In the genomic region with DNA sequence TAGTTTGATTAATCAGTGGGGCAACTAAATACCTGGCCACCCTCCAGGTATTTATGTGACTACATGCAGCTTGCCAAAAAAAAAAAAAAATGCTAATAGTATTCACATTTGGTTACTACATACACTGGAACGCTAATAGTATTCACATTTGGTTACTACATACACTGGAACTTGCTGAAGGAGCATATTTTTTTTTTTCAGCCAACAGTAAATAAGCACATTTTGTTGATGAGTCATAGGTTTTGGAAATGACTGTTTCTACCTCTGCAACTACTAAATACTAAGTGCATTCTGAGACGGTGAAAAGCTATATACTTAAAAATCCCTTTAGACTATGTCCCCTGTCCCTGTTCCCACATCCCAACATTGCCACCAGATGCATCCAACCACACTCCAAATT, we compare ENCODE assay signal across 21 cellular contexts.
DNase-seq lines count a peak whose midpoint lies in the region; ATAC-seq and TF ChIP-seq lines count a peak whose summit lies in the region.
"Had no signal": no experiment of that assay in that cellular context is flagged by ENCODE, and none has a peak within 500 bp of the region (broad histone marks: within the 10 kb centered on the region; RNA-seq: fewer than 3 reads in every experiment).

No MANE protein-coding gene starts in this region.

- H3K27me3 ChIP-seq in AG04450 (ENCODE audit: control insufficient read depth, insufficient read depth, low read length) (no peaks in the 10 kb centered on the region), Karpas-422 (ENCODE audit: low read length) (no peaks in the 10 kb centered on the region), lower lobe of right lung (ENCODE audit: low read depth) (no peaks in the 10 kb centered on the region)
- H3K27me3 ChIP-seq: right atrium auricular region had no signal

- H3K9me3 ChIP-seq in AG04450 (ENCODE audit: control insufficient read depth, insufficient read depth, low read length), result no peaks in the 10 kb centered on the region
- peaks cover 10% of the 10 kb centered on the region; the same call in 1 of the 2 replicates for H3K9me3 ChIP-seq in Karpas-422 (ENCODE audit: low read length)
- H3K9me3 ChIP-seq in lower lobe of right lung, result no peaks in the 10 kb centered on the region
- H3K9me3 ChIP-seq: HAP-1 had no signal

- TF ChIP-seq CTCF in AG04450 (IDR thresholded peaks at IDR 0.05; ENCODE audit: low read depth, low read length) (no peak), fibroblast of mammary gland (conservative IDR thresholded peaks at IDR 0.05; ENCODE audit: control insufficient read depth, insufficient read depth, low read depth, low read length) (no peak), lower lobe of right lung (IDR thresholded peaks at IDR 0.05) (no peak)

- no peaks in the 10 kb centered on the region for H4K20me1 ChIP-seq in Karpas-422 (ENCODE audit: insufficient read depth, low read depth, low read length)

- POLR2A ChIA-PET in AG04450 (lab: Yijun Ruan, JAX), result interaction anchor here (0.6 to 1.2 kb wide), 4 partner anchors 27 to 215 kb away, joined by 5 to 8 read pairs (median 6); no protein-coding TSS in a partner anchor

- H3K9me2 ChIP-seq in Karpas-422 (replicated peaks; ENCODE audit: insufficient read depth, low read length), result no peaks in the 10 kb centered on the region

- H3K36me3 ChIP-seq in Karpas-422 (ENCODE audit: insufficient read depth, low read length), result no peaks in the 10 kb centered on the region
- H3K36me3 ChIP-seq in lower lobe of right lung, result no peaks in the 10 kb centered on the region
- H3K36me3 ChIP-seq: HAP-1, right atrium auricular region had no signal

- DNase-seq in AG04450 (ENCODE audit: low read depth, low spot score) (peak; percentile 11), Karpas-422 (no peak), RKO (ENCODE audit: low spot score) (peak; percentile 32), fibroblast of mammary gland (ENCODE audit: low read depth) (peak; percentile 53), lower lobe of right lung (no peak), NCI-H187 treated with DMSO at 0.1 percent for 48 hours (lab: John Stamatoyannopoulos, UW) (no peak), nucleus accumbens (lab: John Stamatoyannopoulos, UW) (no peak)
- no peak for DNase-seq in activated CD4-positive, CD25-positive, alpha-beta regulatory T cell (lab: John Stamatoyannopoulos, UW)
- DNase-seq: activated CD4-positive, alpha-beta T cell treated with anti-CD3 and anti-CD28 coated beads for 4 hours; activated CD8-positive, alpha-beta memory T cell treated with anti-CD3 and anti-CD28 coated beads, Interleukin-2, amount 10 ng/mL, durations not matched to agents 7 days and 5 days; activated naive CD8-positive, alpha-beta T cell treated with anti-CD3 and anti-CD28 coated beads for 36 hours; CD8-positive, alpha-beta T cell; DMS79; kidney glomerular epithelial cell; mammary epithelial cell; naive B cell; NCI-H510A; stimulated activated CD8-positive, alpha-beta memory T cell treated with anti-CD3 and anti-CD28 coated beads, Interleukin-4, amount 100 ng/mL, for 48 hours had no signal

- 0 out of 2 replicates have a peak overlapping the region, but pooled peaks have one; percentile 4 for H2AFZ ChIP-seq in Karpas-422 (ENCODE audit: low read length)

- no peak overlapping the region for H3K4me2 ChIP-seq in Karpas-422 (ENCODE audit: low read depth, low read length, poor library complexity, severe bottlenecking)

- no peaks in the 10 kb centered on the region; the same call in 1 of the 2 replicates for H3K4me1 ChIP-seq in Karpas-422 (ENCODE audit: low read length)
- H3K4me1 ChIP-seq in lower lobe of right lung, result no peaks in the 10 kb centered on the region
- H3K4me1 ChIP-seq: HAP-1, right atrium auricular region had no signal

- H3K4me3 ChIP-seq in AG04450 (ENCODE audit: low read depth, low read length) (no peak overlapping the region), Karpas-422 (ENCODE audit: low read length) (no peak overlapping the region), fibroblast of mammary gland (ENCODE audit: control insufficient read depth, low read depth, low read length) (no peak overlapping the region), lower lobe of right lung (no peak overlapping the region)
- H3K4me3 ChIP-seq: HAP-1, right atrium auricular region had no signal

- no peaks in the 10 kb centered on the region for H3K79me2 ChIP-seq in Karpas-422 (ENCODE audit: low read length)

- CTCF ChIA-PET in AG04450 (lab: Charles Lee), result no interaction called here

- H3K27ac ChIP-seq in AG04450 (ENCODE audit: low read depth, low read length) (no peak overlapping the region), Karpas-422 (ENCODE audit: low read length) (no peak overlapping the region), lower lobe of right lung (no peak overlapping the region)
- H3K27ac ChIP-seq: epithelial cell of prostate, right atrium auricular region had no signal

- no peak overlapping the region for H3K9ac ChIP-seq in Karpas-422 (ENCODE audit: low read length)

- intact Hi-C loops in lower lobe of right lung (cut with DNase I), result no loop called here

- no peak for ATAC-seq in lower lobe of right lung
- ATAC-seq: activated CD8-positive, alpha-beta memory T cell treated with anti-CD3 and anti-CD28 coated beads, Interleukin-2, amount 10 ng/mL, durations not matched to agents 7 days and 5 days; CD8-positive, alpha-beta T cell had no signal

Comparison
In these comparisons a context has a peak if more than half of its experiments do, and no peak if none do; other contexts are left out.
1. DNase-seq: peak in AG04450 (single experiment), RKO (single experiment) and fibroblast of mammary gland (single experiment); none in Karpas-422 (single experiment), lower lobe of right lung (single experiment), NCI-H187 treated with DMSO at 0.1 percent for 48 hours (single experiment), nucleus accumbens (0 of 56) and activated CD4-positive, CD25-positive, alpha-beta regulatory T cell (0 of 4).